In the genomic region with DNA sequence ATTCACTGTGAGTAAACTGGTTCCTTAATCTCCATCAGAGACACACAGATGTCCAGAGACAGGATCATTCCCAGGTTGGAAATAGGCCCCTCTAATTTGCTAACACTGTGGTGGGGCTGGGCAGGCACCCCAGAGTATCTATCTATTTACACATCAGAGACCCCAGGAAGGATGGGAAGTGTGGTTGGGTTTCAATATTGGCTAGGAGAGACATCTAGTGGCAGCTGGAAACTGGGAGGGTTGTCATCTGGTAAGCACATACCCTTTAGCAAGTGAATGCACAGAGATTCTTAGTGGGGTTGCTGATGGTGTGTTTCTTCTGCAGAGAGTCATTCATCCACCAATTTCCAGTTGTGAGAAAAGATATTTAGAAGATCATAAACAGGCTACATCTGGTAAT, we compare ENCODE assay signal across 2 cellular contexts.
TF ChIP-seq lines count a peak whose summit lies in the region.

No MANE protein-coding gene starts in this region.

TF ChIP-seq in SK-N-SH, 30 proteins besides CTCF, POLR2A, EP300 and RAD21:
- TF ChIP-seq, protein P1, sequence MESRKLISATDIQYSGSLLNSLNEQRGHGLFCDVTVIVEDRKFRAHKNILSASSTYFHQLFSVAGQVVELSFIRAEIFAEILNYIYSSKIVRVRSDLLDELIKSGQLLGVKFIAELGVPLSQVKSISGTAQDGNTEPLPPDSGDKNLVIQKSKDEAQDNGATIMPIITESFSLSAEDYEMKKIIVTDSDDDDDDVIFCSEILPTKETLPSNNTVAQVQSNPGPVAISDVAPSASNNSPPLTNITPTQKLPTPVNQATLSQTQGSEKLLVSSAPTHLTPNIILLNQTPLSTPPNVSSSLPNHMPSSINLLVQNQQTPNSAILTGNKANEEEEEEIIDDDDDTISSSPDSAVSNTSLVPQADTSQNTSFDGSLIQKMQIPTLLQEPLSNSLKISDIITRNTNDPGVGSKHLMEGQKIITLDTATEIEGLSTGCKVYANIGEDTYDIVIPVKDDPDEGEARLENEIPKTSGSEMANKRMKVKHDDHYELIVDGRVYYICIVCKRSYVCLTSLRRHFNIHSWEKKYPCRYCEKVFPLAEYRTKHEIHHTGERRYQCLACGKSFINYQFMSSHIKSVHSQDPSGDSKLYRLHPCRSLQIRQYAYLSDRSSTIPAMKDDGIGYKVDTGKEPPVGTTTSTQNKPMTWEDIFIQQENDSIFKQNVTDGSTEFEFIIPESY (IDR thresholded peaks at IDR 0.05; ENCODE audit: borderline replicate concordance, low read depth), result no peak
- no peak for TF ChIP-seq TEAD4 (IDR thresholded peaks at IDR 0.05; ENCODE audit: borderline replicate concordance, insufficient read depth)
- no peak for TF ChIP-seq POLR2AphosphoS5 (IDR thresholded peaks at IDR 0.05; ENCODE audit: low read depth, low read length)

TF ChIP-seq in SK-N-SH treated with all-trans-retinoic acid at 6 μM for 48 hours, 23 proteins besides CTCF, POLR2A, EP300 and RAD21 (continued from another document):
- TF ChIP-seq, protein P2, sequence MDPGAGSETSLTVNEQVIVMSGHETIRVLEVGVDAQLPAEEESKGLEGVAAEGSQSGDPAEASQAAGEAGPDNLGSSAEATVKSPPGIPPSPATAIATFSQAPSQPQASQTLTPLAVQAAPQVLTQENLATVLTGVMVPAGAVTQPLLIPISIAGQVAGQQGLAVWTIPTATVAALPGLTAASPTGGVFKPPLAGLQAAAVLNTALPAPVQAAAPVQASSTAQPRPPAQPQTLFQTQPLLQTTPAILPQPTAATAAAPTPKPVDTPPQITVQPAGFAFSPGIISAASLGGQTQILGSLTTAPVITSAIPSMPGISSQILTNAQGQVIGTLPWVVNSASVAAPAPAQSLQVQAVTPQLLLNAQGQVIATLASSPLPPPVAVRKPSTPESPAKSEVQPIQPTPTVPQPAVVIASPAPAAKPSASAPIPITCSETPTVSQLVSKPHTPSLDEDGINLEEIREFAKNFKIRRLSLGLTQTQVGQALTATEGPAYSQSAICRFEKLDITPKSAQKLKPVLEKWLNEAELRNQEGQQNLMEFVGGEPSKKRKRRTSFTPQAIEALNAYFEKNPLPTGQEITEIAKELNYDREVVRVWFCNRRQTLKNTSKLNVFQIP (CRISPR knock-in tag; IDR thresholded peaks at IDR 0.05; ENCODE audit: borderline replicate concordance, low read depth), result no peak
- TF ChIP-seq ZNF70 (CRISPR knock-in tag; IDR thresholded peaks at IDR 0.05) (no peak), ZFP3 (CRISPR knock-in tag; IDR thresholded peaks at IDR 0.05) (no peak), TCF4 (CRISPR knock-in tag; IDR thresholded peaks at IDR 0.05; ENCODE audit: borderline replicate concordance) (no peak), GLIS3 (CRISPR knock-in tag; IDR thresholded peaks at IDR 0.05) (no peak), CREB5 (CRISPR knock-in tag; IDR thresholded peaks at IDR 0.05; ENCODE audit: low read depth) (no peak), PATZ1 (CRISPR knock-in tag; IDR thresholded peaks at IDR 0.05; ENCODE audit: borderline replicate concordance) (no peak), BACH2 (CRISPR knock-in tag; IDR thresholded peaks at IDR 0.05; ENCODE audit: borderline replicate concordance) (no peak), TOX (CRISPR knock-in tag; IDR thresholded peaks at IDR 0.05; ENCODE audit: borderline replicate concordance) (no peak), ZNF8 (CRISPR knock-in tag; IDR thresholded peaks at IDR 0.05) (no peak), ISL1 (CRISPR knock-in tag; IDR thresholded peaks at IDR 0.05) (no peak), SNAI2 (CRISPR knock-in tag; IDR thresholded peaks at IDR 0.05) (no peak), CSDC2 (CRISPR knock-in tag; IDR thresholded peaks at IDR 0.05) (no peak), RARB (CRISPR knock-in tag; IDR thresholded peaks at IDR 0.05) (no peak), ESRRG (CRISPR knock-in tag; IDR thresholded peaks at IDR 0.05) (no peak)
- TF ChIP-seq, protein P3, sequence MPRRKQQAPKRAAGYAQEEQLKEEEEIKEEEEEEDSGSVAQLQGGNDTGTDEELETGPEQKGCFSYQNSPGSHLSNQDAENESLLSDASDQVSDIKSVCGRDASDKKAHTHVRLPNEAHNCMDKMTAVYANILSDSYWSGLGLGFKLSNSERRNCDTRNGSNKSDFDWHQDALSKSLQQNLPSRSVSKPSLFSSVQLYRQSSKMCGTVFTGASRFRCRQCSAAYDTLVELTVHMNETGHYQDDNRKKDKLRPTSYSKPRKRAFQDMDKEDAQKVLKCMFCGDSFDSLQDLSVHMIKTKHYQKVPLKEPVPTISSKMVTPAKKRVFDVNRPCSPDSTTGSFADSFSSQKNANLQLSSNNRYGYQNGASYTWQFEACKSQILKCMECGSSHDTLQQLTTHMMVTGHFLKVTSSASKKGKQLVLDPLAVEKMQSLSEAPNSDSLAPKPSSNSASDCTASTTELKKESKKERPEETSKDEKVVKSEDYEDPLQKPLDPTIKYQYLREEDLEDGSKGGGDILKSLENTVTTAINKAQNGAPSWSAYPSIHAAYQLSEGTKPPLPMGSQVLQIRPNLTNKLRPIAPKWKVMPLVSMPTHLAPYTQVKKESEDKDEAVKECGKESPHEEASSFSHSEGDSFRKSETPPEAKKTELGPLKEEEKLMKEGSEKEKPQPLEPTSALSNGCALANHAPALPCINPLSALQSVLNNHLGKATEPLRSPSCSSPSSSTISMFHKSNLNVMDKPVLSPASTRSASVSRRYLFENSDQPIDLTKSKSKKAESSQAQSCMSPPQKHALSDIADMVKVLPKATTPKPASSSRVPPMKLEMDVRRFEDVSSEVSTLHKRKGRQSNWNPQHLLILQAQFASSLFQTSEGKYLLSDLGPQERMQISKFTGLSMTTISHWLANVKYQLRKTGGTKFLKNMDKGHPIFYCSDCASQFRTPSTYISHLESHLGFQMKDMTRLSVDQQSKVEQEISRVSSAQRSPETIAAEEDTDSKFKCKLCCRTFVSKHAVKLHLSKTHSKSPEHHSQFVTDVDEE (CRISPR knock-in tag; IDR thresholded peaks at IDR 0.05), result no peak
